In the genomic region with DNA sequence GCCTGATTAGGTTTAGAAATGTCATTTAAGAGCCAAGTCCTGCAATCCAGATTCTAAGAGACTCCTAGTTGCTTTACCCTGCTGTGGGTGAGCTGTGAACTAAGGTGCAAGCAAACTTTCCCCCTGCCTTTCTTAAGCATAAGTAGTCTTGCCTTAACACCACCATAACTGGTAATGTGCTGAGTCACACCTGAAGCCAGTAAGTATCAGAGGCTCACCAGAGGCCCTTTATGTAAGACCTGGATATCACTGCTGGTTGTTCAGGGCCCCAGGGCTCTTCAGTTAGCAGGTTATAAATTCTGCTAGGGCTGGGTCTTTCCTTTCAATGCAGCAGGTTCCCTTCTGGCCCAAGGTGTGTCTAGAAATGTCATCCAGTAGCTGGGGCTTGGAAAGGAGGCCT, we compare ENCODE assay signal across 1 cellular context.
TF ChIP-seq lines count a peak whose summit lies in the region.

No MANE protein-coding gene starts in this region.

TF ChIP-seq in A549, 52 proteins besides CTCF, POLR2A, EP300 and RAD21 (continued from another document):
- TF ChIP-seq HMGXB4 (CRISPR knock-in tag; IDR thresholded peaks at IDR 0.05; ENCODE audit: borderline replicate concordance) = no peak
- TF ChIP-seq NFE2L2 (conservative IDR thresholded peaks at IDR 0.05; ENCODE audit: low read length) = peak; percentile 47
- TF ChIP-seq JUNB (IDR thresholded peaks at IDR 0.05) = no peak
- TF ChIP-seq MAZ (IDR thresholded peaks at IDR 0.05; ENCODE audit: borderline replicate concordance, low read depth, low read length) = no peak
- peak; percentile 42 for TF ChIP-seq MAFK (IDR thresholded peaks at IDR 0.05; ENCODE audit: partially characterized antibody)
- TF ChIP-seq MYC (IDR thresholded peaks at IDR 0.05; ENCODE audit: borderline replicate concordance, low read length) = no peak
- no peak for TF ChIP-seq GATA3 (IDR thresholded peaks at IDR 0.05; ENCODE audit: borderline replicate concordance)
- no peak for TF ChIP-seq CBX2 (IDR thresholded peaks at IDR 0.05; ENCODE audit: borderline replicate concordance, low read depth)
- no peak for TF ChIP-seq KDM5A (IDR thresholded peaks at IDR 0.05)
- no peak for TF ChIP-seq EHMT2 (IDR thresholded peaks at IDR 0.05; ENCODE audit: low read depth)
- no peak for TF ChIP-seq EHF (CRISPR knock-in tag; IDR thresholded peaks at IDR 0.05)
